ENCODE assay signal across 11 cellular contexts in genomic region chr12:124513297-124513867, GRCh38. TPM values are rescaled to one million over a fixed set of nuclear protein-coding genes. Genes with fewer than 3 reads are reported as not detected.
DNase-seq lines count a peak whose midpoint lies in the region; ATAC-seq, FAIRE-seq and TF ChIP-seq lines count a peak whose summit lies in the region.
"Had no signal": no experiment of that assay in that cellular context is flagged by ENCODE, and none has a peak within 500 bp of the region (broad histone marks: within the 10 kb centered on the region; RNA-seq: fewer than 3 reads in every experiment).

No MANE protein-coding gene starts in this region.

- H3F3A ChIP-seq in smooth muscle cell (ENCODE audit: low read depth): peaks cover 47% of the 10 kb centered on the region

- H3K9ac ChIP-seq in astrocyte (ENCODE audit: low read length): peak overlapping the region; percentile 84
- peak overlapping the region; percentile 79 for H3K9ac ChIP-seq in smooth muscle cell (ENCODE audit: low read depth)

- H3K36me3 ChIP-seq in astrocyte (ENCODE audit: insufficient read depth, low read length) (peaks cover 5% of the 10 kb centered on the region), smooth muscle cell (ENCODE audit: low read depth) (no peaks in the 10 kb centered on the region)
- H3K36me3 ChIP-seq: neutrophil had no signal

- H3K27me3 Mint-ChIP-seq in astrocyte (ENCODE audit: low read depth, unreplicated experiment) (no peaks in the 10 kb centered on the region), T-cell (no peaks in the 10 kb centered on the region)

- no peaks in the 10 kb centered on the region for H3K27me3 ChIP-seq in astrocyte (ENCODE audit: insufficient read depth, low read length)
- no peaks in the 10 kb centered on the region for H3K27me3 ChIP-seq in smooth muscle cell (ENCODE audit: low read depth)

- ATAC-seq in left lobe of liver: no peak
- no peak for ATAC-seq in T-cell (replicated peaks in 1 of 4)

- H3K4me1 Mint-ChIP-seq in astrocyte (ENCODE audit: low read depth, unreplicated experiment): peaks cover 60% of the 10 kb centered on the region
- peaks cover 23 to 31% (median 23%) of the 10 kb centered on the region in 3 donors for H3K4me1 Mint-ChIP-seq in T-cell

- POLR2A ChIA-PET in T-cell (lab: Charles Lee): no interaction called here

- H2AFZ ChIP-seq in astrocyte (ENCODE audit: low read depth, low read length) (no peak overlapping the region), smooth muscle cell (ENCODE audit: low read depth) (no peak overlapping the region)

- H3K4me1 ChIP-seq in astrocyte (ENCODE audit: insufficient read depth, low read length) (peaks cover 91% of the 10 kb centered on the region), smooth muscle cell (ENCODE audit: low read depth) (peaks cover 43% of the 10 kb centered on the region)

- 63% methylated on average over 7 of the region's 7 CpGs for WGBS in smooth muscle cell (ENCODE audit: low lambda C conversion rate)

- CTCF ChIA-PET in T-cell (lab: Charles Lee): no interaction called here

- peak overlapping the region; percentile 7; the same call in 1 of the 2 replicates for H3K4me3 ChIP-seq in HFF-Myc (replicated peaks; ENCODE audit: low read depth, low read length)
- peak overlapping the region; percentile 27 for H3K4me3 ChIP-seq in astrocyte (ENCODE audit: insufficient read depth, low read depth, low read length)
- no peak overlapping the region for H3K4me3 ChIP-seq in smooth muscle cell

- DNase-seq in HFF-Myc (ENCODE audit: extremely low read depth, low read depth) (no peak), astrocyte (ENCODE audit: low read depth) (no peak), islet precursor cell (peak; percentile 79), smooth muscle cell (lab: John Stamatoyannopoulos, UW; ENCODE audit: unreplicated experiment) (no peak), left lobe of liver (ENCODE audit: low spot score) (no peak), anterior cingulate cortex (lab: John Stamatoyannopoulos, UW) (no peak), T-cell (no peak), COR-L47 (lab: John Stamatoyannopoulos, UW) (no peak)
- DNase-seq: activated naive CD4-positive, alpha-beta T cell treated with anti-CD3 and anti-CD28 coated beads, Interleukin-2, amount 50 U/mL, for 16 hours; NCI-H774 had no signal

- H3K4me3 Mint-ChIP-seq in astrocyte (ENCODE audit: unreplicated experiment): no peak overlapping the region
- no peak overlapping the region for H3K4me3 Mint-ChIP-seq in T-cell

- H3K27ac ChIP-seq in astrocyte (ENCODE audit: low read depth, low read length) (peak overlapping the region; percentile 95), smooth muscle cell (ENCODE audit: low read depth) (peak overlapping the region; percentile 94)
- H3K27ac ChIP-seq: neutrophil had no signal

- FAIRE-seq in astrocyte (lab: Jason Lieb, UNC): no peak

- H3K9me3 Mint-ChIP-seq in astrocyte (ENCODE audit: unreplicated experiment): no peaks in the 10 kb centered on the region
- H3K9me3 Mint-ChIP-seq in T-cell: no peaks in the 10 kb centered on the region

- H3K79me2 ChIP-seq in astrocyte (ENCODE audit: insufficient read depth, low read length): peaks cover 87% of the 10 kb centered on the region
- H3K79me2 ChIP-seq in smooth muscle cell (ENCODE audit: low read depth): peaks cover 84% of the 10 kb centered on the region

- H3K4me2 ChIP-seq in astrocyte (ENCODE audit: low read length): peak overlapping the region; percentile 70
- peak overlapping the region; percentile 64 for H3K4me2 ChIP-seq in smooth muscle cell

- H3K27ac Mint-ChIP-seq in astrocyte (ENCODE audit: unreplicated experiment): peak overlapping the region; percentile 93
- no peak overlapping the region for H3K27ac Mint-ChIP-seq in T-cell

- H3K36me3 Mint-ChIP-seq in astrocyte (ENCODE audit: low read depth, unreplicated experiment) (peaks cover 10% of the 10 kb centered on the region), T-cell (peaks cover 13% of the 10 kb centered on the region)

- H3K9me3 ChIP-seq in astrocyte (ENCODE audit: insufficient read depth, low read depth, low read length): no peaks in the 10 kb centered on the region
- no peaks in the 10 kb centered on the region for H3K9me3 ChIP-seq in smooth muscle cell (replicated peaks; ENCODE audit: low read depth)
- H3K9me3 ChIP-seq: neutrophil had no signal

- H4K20me1 ChIP-seq in astrocyte (ENCODE audit: insufficient read depth, low read length) (peaks cover 78% of the 10 kb centered on the region), smooth muscle cell (ENCODE audit: low read depth) (peaks cover 70% of the 10 kb centered on the region)

- TF ChIP-seq CTCF in HFF-Myc (IDR thresholded peaks at IDR 0.05; ENCODE audit: low read depth, low read length, missing control alignments): no peak
- no peak for TF ChIP-seq CTCF in astrocyte (IDR thresholded peaks at IDR 0.05; ENCODE audit: insufficient read depth, low read depth, low read length)
- no peak for TF ChIP-seq CTCF in smooth muscle cell (IDR thresholded peaks at IDR 0.05; ENCODE audit: borderline replicate concordance, insufficient read depth, poor library complexity, severe bottlenecking)

RNA-seq across cellular contexts. Expression of gene NCOR2, which starts 54.0 kb away (rescaled TPM):
- 425 and 489 TPM in 2 replicates for total RNA-seq in astrocyte
- total RNA-seq in smooth muscle cell: 64.1 and 64.7 TPM in 2 replicates
- 164 and 169 TPM in 2 replicates for polyA plus RNA-seq in smooth muscle cell
- total RNA-seq in left lobe of liver: 58.3 TPM
- total RNA-seq in T-cell: 100 to 1,000 TPM; 108 to 140 (median 127) TPM
